In the genomic region with DNA sequence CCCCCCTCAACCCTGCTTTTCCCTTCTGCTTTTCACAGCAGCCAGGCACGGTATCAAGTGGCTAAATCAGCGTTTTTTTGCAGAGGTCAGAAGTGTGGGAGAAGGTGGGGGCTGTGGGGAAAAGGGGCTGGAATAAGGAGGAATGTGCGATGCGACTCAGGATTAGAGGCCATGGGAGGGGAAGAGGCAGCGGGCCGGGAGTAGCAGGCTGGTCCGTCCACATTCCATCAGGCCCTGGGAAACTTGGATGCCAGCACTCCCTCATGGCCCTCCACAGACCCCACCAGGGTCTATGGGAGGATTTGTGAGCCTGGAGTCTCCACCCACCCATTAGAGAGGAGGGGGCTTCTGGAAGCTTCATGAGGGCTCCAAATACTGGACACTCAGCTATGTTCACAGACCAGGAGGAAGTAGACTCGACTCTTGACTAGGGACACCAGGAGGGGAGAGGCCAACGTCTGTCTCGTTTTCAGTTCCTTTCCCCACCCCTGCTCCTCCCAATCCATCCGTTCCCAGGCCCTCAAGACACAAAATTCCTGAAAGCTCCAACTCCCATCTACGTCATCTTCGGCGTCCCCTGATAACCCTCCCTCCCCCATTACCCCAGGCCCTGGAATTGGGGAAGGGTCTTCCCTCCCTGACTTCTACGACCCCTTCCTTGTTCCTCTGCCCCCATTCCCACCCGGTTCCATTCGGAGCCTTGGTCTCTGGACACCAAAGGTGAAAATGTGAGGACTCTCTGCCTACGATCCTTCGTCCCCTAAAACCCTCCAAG, we compare ENCODE assay signal across 8 cellular contexts. TPM values are rescaled to one million over a fixed set of nuclear protein-coding genes. Genes with fewer than 3 reads are reported as not detected.
DNase-seq lines count a peak whose midpoint lies in the region; ATAC-seq and TF ChIP-seq lines count a peak whose summit lies in the region.

No MANE protein-coding gene starts in this region.

- TF ChIP-seq CTCF in WTC11 (IDR thresholded peaks at IDR 0.05) (no peak), thoracic aorta (IDR thresholded peaks at IDR 0.05) (no peak)

- H3K9me3 Mint-ChIP-seq in activated naive CD4-positive, alpha-beta T cell treated with anti-CD3 and anti-CD28 coated beads for 36 hours: no peaks in the 10 kb centered on the region
- no peaks in the 10 kb centered on the region for H3K9me3 Mint-ChIP-seq in WTC11

- DNase-seq in activated naive CD4-positive, alpha-beta T cell treated with anti-CD3 and anti-CD28 coated beads for 36 hours: no peak
- DNase-seq in activated naive CD4-positive, alpha-beta T cell (lab: John Stamatoyannopoulos, UW): no peak
- DNase-seq in WTC11 (ENCODE audit: low spot score): peak; percentile 50
- DNase-seq in thoracic aorta (ENCODE audit: low spot score): no peak
- no peak for DNase-seq in GOT3 (lab: John Stamatoyannopoulos, UW)
- DNase-seq in COLO668 (lab: John Stamatoyannopoulos, UW; ENCODE audit: unreplicated experiment): no peak

- ATAC-seq in WTC11: no peak
- ATAC-seq in thoracic aorta (ENCODE audit: insufficient number of reproducible peaks, low FRiP score, low read depth): no peak
- no peak for ATAC-seq in HG03520 (IDR thresholded peaks at IDR 0.05; ENCODE audit: unreplicated experiment)

- H3K27me3 ChIP-seq in layer of hippocampus (ENCODE audit: control insufficient read depth, insufficient read depth, low read length) (no peaks in the 10 kb centered on the region), thoracic aorta (replicated peaks; ENCODE audit: insufficient read depth) (peaks cover 14% of the 10 kb centered on the region)

- H3K9me3 ChIP-seq in thoracic aorta: no peaks in the 10 kb centered on the region

- peak overlapping the region; percentile 73 for H3K4me3 Mint-ChIP-seq in activated naive CD4-positive, alpha-beta T cell treated with anti-CD3 and anti-CD28 coated beads for 36 hours
- H3K4me3 Mint-ChIP-seq in WTC11: peak overlapping the region; percentile 94

- peaks cover 63% of the 10 kb centered on the region for H3K4me1 Mint-ChIP-seq in activated naive CD4-positive, alpha-beta T cell treated with anti-CD3 and anti-CD28 coated beads for 36 hours (ENCODE audit: low read depth)
- H3K4me1 Mint-ChIP-seq in WTC11: peaks cover 44% of the 10 kb centered on the region

- H3K36me3 ChIP-seq in thoracic aorta: no peaks in the 10 kb centered on the region

- H3K27ac Mint-ChIP-seq in activated naive CD4-positive, alpha-beta T cell treated with anti-CD3 and anti-CD28 coated beads for 36 hours: peak overlapping the region; percentile 43
- H3K27ac Mint-ChIP-seq in WTC11: peak overlapping the region; percentile 98

- H3K4me1 ChIP-seq in thoracic aorta (ENCODE audit: control insufficient read depth in 1 of 2, low read depth in 2 of 2): peaks cover 3 to 28% of the 10 kb centered on the region in 2 donors

- H3K36me3 Mint-ChIP-seq in activated naive CD4-positive, alpha-beta T cell treated with anti-CD3 and anti-CD28 coated beads for 36 hours (ENCODE audit: low read depth): peaks cover 8% of the 10 kb centered on the region
- H3K36me3 Mint-ChIP-seq in WTC11: peaks cover 3% of the 10 kb centered on the region; the same call in 1 of the 2 replicates

- peaks cover 41% of the 10 kb centered on the region for H3K27me3 Mint-ChIP-seq in activated naive CD4-positive, alpha-beta T cell treated with anti-CD3 and anti-CD28 coated beads for 36 hours (ENCODE audit: low read depth)
- H3K27me3 Mint-ChIP-seq in WTC11 (ENCODE audit: low read depth): peaks cover 36% of the 10 kb centered on the region

- peak overlapping the region; percentile 94 for H3K27ac ChIP-seq in layer of hippocampus (ENCODE audit: low read depth, low read length)
- peak overlapping the region in 1 of 2 donors; percentile 29 for H3K27ac ChIP-seq in thoracic aorta

- intact Hi-C loops in activated naive CD4-positive, alpha-beta T cell treated with anti-CD3 and anti-CD28 coated beads for 36 hours (cut with micrococcal nuclease): loop anchor here (1.0 to 10.0 kb wide), 2 partner anchors 44 to 392 kb away; a partner anchor contains a TSS

- POLR2A ChIA-PET in WTC11 (lab: Charles Lee): interaction anchor here (0.5 to 2.2 kb wide), 8 partner anchors 17 to 403 kb away, joined by 3 to 12 read pairs (median 4); a partner anchor contains a TSS

- peak overlapping the region; percentile 66 for H3K4me3 ChIP-seq in thoracic aorta

- CTCF ChIA-PET in activated naive CD4-positive, alpha-beta T cell treated with anti-CD3 and anti-CD28 coated beads for 36 hours (lab: Charles Lee): interaction anchor here (0.5 to 1.7 kb wide), 3 partner anchors 16 to 128 kb away, joined by 3 to 10 read pairs (median 5); no protein-coding TSS in a partner anchor
- CTCF ChIA-PET in WTC11 (lab: Charles Lee): interaction anchor here (0.5 to 2.5 kb wide), 14 partner anchors 16 to 403 kb away, joined by 3 to 13 read pairs (median 4); a partner anchor contains a TSS

TF ChIP-seq in WTC11, 78 proteins besides CTCF, POLR2A, EP300 and RAD21:
- TF ChIP-seq ELF4 (CRISPR knock-in tag; IDR thresholded peaks at IDR 0.05; ENCODE audit: low read depth): no peak
- TF ChIP-seq, protein P1, sequence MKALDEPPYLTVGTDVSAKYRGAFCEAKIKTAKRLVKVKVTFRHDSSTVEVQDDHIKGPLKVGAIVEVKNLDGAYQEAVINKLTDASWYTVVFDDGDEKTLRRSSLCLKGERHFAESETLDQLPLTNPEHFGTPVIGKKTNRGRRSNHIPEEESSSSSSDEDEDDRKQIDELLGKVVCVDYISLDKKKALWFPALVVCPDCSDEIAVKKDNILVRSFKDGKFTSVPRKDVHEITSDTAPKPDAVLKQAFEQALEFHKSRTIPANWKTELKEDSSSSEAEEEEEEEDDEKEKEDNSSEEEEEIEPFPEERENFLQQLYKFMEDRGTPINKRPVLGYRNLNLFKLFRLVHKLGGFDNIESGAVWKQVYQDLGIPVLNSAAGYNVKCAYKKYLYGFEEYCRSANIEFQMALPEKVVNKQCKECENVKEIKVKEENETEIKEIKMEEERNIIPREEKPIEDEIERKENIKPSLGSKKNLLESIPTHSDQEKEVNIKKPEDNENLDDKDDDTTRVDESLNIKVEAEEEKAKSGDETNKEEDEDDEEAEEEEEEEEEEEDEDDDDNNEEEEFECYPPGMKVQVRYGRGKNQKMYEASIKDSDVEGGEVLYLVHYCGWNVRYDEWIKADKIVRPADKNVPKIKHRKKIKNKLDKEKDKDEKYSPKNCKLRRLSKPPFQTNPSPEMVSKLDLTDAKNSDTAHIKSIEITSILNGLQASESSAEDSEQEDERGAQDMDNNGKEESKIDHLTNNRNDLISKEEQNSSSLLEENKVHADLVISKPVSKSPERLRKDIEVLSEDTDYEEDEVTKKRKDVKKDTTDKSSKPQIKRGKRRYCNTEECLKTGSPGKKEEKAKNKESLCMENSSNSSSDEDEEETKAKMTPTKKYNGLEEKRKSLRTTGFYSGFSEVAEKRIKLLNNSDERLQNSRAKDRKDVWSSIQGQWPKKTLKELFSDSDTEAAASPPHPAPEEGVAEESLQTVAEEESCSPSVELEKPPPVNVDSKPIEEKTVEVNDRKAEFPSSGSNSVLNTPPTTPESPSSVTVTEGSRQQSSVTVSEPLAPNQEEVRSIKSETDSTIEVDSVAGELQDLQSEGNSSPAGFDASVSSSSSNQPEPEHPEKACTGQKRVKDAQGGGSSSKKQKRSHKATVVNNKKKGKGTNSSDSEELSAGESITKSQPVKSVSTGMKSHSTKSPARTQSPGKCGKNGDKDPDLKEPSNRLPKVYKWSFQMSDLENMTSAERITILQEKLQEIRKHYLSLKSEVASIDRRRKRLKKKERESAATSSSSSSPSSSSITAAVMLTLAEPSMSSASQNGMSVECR (CRISPR knock-in tag; IDR thresholded peaks at IDR 0.05; ENCODE audit: borderline replicate concordance): 0 out of 2 replicates have a peak, but pooled peaks have one; percentile 35
- TF ChIP-seq, protein P2, sequence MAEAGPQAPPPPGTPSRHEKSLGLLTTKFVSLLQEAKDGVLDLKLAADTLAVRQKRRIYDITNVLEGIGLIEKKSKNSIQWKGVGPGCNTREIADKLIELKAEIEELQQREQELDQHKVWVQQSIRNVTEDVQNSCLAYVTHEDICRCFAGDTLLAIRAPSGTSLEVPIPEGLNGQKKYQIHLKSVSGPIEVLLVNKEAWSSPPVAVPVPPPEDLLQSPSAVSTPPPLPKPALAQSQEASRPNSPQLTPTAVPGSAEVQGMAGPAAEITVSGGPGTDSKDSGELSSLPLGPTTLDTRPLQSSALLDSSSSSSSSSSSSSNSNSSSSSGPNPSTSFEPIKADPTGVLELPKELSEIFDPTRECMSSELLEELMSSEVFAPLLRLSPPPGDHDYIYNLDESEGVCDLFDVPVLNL (CRISPR knock-in tag; IDR thresholded peaks at IDR 0.05; ENCODE audit: borderline replicate concordance, low read depth): no peak

RNA-seq across cellular contexts. Expression of a gene that starts 3.3 kb away (rescaled TPM):
- 1 to 10 TPM; 2.0 to 2.4 TPM for total RNA-seq in activated naive CD4-positive, alpha-beta T cell treated with anti-CD3 and anti-CD28 coated beads for 36 hours
- total RNA-seq in WTC11 (2021) (8.5 to 10.1 TPM (median 10.0 TPM) in 3 replicates), thoracic aorta (1 to 10 TPM; 1.3 to 4.2 TPM)

RNA-seq across cellular contexts. Expression of a gene that starts 33.0 kb away (rescaled TPM):
- total RNA-seq in activated naive CD4-positive, alpha-beta T cell treated with anti-CD3 and anti-CD28 coated beads for 36 hours: 10 to 100 TPM; 40.2 to 41.0 TPM
- total RNA-seq in WTC11 (2021) (2.4 to 3.1 TPM (median 2.7 TPM) in 3 replicates), thoracic aorta (not detected)

RNA-seq across cellular contexts. Expression of a gene that starts 43.8 kb away (rescaled TPM):
- total RNA-seq in activated naive CD4-positive, alpha-beta T cell treated with anti-CD3 and anti-CD28 coated beads for 36 hours: 10 to 100 TPM; 47.2 to 49.3 TPM
- total RNA-seq in WTC11 (2021) (40.5 to 45.8 TPM (median 41.0 TPM) in 3 replicates), thoracic aorta (100 to 1,000 TPM; 113 to 138 TPM)

RNA-seq across cellular contexts. Expression of a gene that starts 51.7 kb away (rescaled TPM):
- total RNA-seq in activated naive CD4-positive, alpha-beta T cell treated with anti-CD3 and anti-CD28 coated beads for 36 hours: 100 to 1,000 TPM; 221 to 224 TPM
- total RNA-seq in WTC11 (2021) (163 to 179 TPM (median 178 TPM) in 3 replicates), thoracic aorta (10 to 100 TPM; 12.8 to 39.5 TPM)

Comparison
In these comparisons a context has a peak if more than half of its experiments do, and no peak if none do; other contexts are left out.
1. RNA of a gene that starts 33.0 kb away (total RNA-seq): 40.2 to 41.0 TPM in activated naive CD4-positive, alpha-beta T cell treated with anti-CD3 and anti-CD28 coated beads for 36 hours; 2.4 to 3.1 TPM in WTC11 and not detected in thoracic aorta; every median in the first group is over 10 times any median in the second.